Comparison of ENCODE assay signal across 1 cellular context in the genomic region with DNA sequence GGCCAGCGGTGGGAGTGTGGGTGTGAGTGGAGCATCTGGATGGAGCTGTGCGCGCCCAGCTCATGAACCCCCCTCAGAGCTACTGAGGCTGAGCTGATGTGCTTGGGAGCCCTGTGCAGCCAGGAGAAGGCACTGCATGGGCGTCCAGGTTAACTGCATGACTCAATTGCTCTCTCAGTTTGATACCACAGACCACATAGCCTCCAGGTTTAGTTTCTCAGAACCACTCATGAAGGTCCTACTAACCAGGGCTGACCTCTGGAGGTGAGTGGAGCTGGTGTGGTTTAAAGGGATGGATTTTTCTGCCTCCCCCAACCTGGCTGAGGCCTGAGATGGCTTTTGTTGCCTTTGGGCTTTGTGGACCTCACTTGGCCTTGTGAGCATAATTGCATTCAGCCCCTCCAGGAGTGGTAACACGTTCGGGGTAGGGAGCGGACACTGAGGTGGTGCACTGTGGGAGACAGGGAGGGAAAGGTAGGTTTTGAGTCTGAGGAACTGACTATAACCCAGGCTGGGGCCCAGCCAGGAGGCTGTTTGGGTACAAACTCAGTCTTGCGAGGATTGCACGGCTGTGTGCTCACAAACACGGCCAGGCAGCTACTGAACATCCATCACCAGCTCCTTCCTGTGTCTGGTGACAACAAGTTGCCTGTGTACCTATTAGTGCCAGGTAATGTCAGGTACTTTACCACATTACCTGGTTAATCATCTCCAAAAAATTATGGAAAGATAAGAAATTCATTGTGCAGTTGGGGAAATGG.
TF ChIP-seq lines count a peak whose summit lies in the region.

No MANE protein-coding gene starts in this region.

TF ChIP-seq in IMR-90, 13 proteins besides CTCF, POLR2A, EP300 and RAD21:
- no peak for TF ChIP-seq MAFK (IDR thresholded peaks at IDR 0.05; ENCODE audit: low read depth, low read length)
- TF ChIP-seq, protein P1, sequence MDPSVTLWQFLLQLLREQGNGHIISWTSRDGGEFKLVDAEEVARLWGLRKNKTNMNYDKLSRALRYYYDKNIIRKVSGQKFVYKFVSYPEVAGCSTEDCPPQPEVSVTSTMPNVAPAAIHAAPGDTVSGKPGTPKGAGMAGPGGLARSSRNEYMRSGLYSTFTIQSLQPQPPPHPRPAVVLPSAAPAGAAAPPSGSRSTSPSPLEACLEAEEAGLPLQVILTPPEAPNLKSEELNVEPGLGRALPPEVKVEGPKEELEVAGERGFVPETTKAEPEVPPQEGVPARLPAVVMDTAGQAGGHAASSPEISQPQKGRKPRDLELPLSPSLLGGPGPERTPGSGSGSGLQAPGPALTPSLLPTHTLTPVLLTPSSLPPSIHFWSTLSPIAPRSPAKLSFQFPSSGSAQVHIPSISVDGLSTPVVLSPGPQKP (IDR thresholded peaks at IDR 0.05; ENCODE audit: borderline replicate concordance, low read depth, low read length): no peak
